Comparison of ENCODE assay signal across 9 cellular contexts in the genomic region with DNA sequence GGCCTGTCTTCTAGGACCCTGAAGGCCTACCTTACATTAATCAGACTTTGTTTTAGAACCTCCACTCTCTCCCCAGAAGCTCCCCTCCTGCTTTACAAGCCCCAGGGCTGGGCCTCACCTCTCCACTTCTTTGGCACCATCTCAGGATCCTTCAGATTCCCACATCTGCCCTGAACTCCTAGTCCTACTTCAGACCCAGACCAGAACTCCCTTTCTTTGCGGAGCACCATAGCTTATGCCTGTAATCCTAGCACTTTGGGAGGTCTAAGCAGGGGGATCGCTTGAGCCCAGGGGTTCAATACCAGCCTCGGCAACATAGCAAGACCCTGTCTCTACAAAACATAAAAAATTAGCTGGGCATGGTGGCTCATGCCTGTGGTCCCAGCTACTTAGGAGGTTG. TPM values are rescaled to one million over a fixed set of nuclear protein-coding genes. Genes with fewer than 3 reads are reported as not detected.
DNase-seq lines count a peak whose midpoint lies in the region; ATAC-seq, FAIRE-seq and TF ChIP-seq lines count a peak whose summit lies in the region.
"Had no signal": no experiment of that assay in that cellular context is flagged by ENCODE, and none has a peak within 500 bp of the region (broad histone marks: within the 10 kb centered on the region; RNA-seq: fewer than 3 reads in every experiment).

No MANE protein-coding gene starts in this region.

- H3K27ac Mint-ChIP-seq in CD4-positive, alpha-beta T cell: peak overlapping the region; percentile 94

- H2BK5ac ChIP-seq in neuronal stem cell (ENCODE audit: low read length): no peak overlapping the region

- H3K4me1 ChIP-seq in OCI-LY7 (ENCODE audit: insufficient read depth, low read length, poor library complexity, severe bottlenecking) (peaks cover 27% of the 10 kb centered on the region), endothelial cell of umbilical vein (ENCODE audit: control insufficient read depth, extremely low read depth, insufficient read depth, low read length) (peaks cover 12% of the 10 kb centered on the region), neuronal stem cell (ENCODE audit: control insufficient read depth in 2 of 2, insufficient read depth in 1 of 2, low read depth in 1 of 2, low read length in 2 of 2) (peaks cover 3 to 9% of the 10 kb centered on the region in 2 donors)

- H3K4me3 Mint-ChIP-seq in CD4-positive, alpha-beta T cell: peak overlapping the region; percentile 94

- H3K36me3 Mint-ChIP-seq in CD4-positive, alpha-beta T cell (ENCODE audit: low read depth): peaks cover 47% of the 10 kb centered on the region

- no peak overlapping the region for H2BK15ac ChIP-seq in neuronal stem cell (ENCODE audit: low read length)

- no peaks in the 10 kb centered on the region for H3K9me2 ChIP-seq in OCI-LY7 (ENCODE audit: insufficient read depth, low read length)

- no peaks in the 10 kb centered on the region for H3K27me3 Mint-ChIP-seq in CD4-positive, alpha-beta T cell

- H4K20me1 ChIP-seq in OCI-LY7 (ENCODE audit: insufficient read depth, low read length): no peaks in the 10 kb centered on the region
- no peaks in the 10 kb centered on the region for H4K20me1 ChIP-seq in endothelial cell of umbilical vein (replicated peaks; ENCODE audit: control insufficient read depth, extremely low read depth, insufficient read depth, low read length)

- H3K9me3 ChIP-seq in CD4-positive, alpha-beta T cell (ENCODE audit: control insufficient read depth, low read length): no peaks in the 10 kb centered on the region
- H3K9me3 ChIP-seq in OCI-LY7 (ENCODE audit: low read length) (no peaks in the 10 kb centered on the region), endothelial cell of umbilical vein (replicated peaks; ENCODE audit: control insufficient read depth, insufficient read depth, low read length) (no peaks in the 10 kb centered on the region), neuronal stem cell (replicated peaks in 1 of 2; ENCODE audit: control insufficient read depth in 2 of 2, insufficient read depth in 1 of 2, low read depth in 1 of 2, low read length in 2 of 2) (no peaks in the 10 kb centered on the region)

- intact Hi-C loops in CD4-positive, alpha-beta T cell (cut with DNase I, micrococcal nuclease): loop anchor here (2.0 to 10.0 kb wide), 6 partner anchors 43 to 531 kb away; partner anchors contain the start of genes TMEM87B (in 2 of the 2) and POLR1B (in 1 of the 2)
- intact Hi-C loops in OCI-LY7 (cut with micrococcal nuclease; ENCODE audit: unreplicated experiment): loop anchor here (2.0 kb wide), 1 partner anchor 531 kb away; the partner anchor contains the start of gene TMEM87B
- intact Hi-C loops in endothelial cell of umbilical vein (cut with micrococcal nuclease): no loop called here

- no peak for DNase-seq in CD4-positive, alpha-beta T cell
- DNase-seq in OCI-LY7 (ENCODE audit: low spot score) (no peak), endothelial cell of umbilical vein (ENCODE audit: low read depth, low spot score) (no peak), neuronal stem cell (ENCODE audit: low spot score) (no peak), nucleus accumbens (lab: John Stamatoyannopoulos, UW) (no peak), COLO668 (lab: John Stamatoyannopoulos, UW; ENCODE audit: unreplicated experiment) (no peak), KBM-7 (no peak), NCI-H446 treated with DMSO at 0.1 percent for 48 hours (lab: John Stamatoyannopoulos, UW) (no peak)
- DNase-seq: occipital lobe had no signal

- no peak for TF ChIP-seq POLR2A in endothelial cell of umbilical vein (IDR thresholded peaks at IDR 0.05; ENCODE audit: low read depth, low read length)

- ATAC-seq in CD4-positive, alpha-beta T cell (ENCODE audit: poor library complexity): no peak

- H2AFZ ChIP-seq in OCI-LY7 (ENCODE audit: low read length): no peak overlapping the region; the same call in 1 of the 2 replicates
- H2AFZ ChIP-seq in endothelial cell of umbilical vein (ENCODE audit: low read depth, low read length): no peak overlapping the region
- peak overlapping the region; percentile 92 for H2AFZ ChIP-seq in neuronal stem cell (ENCODE audit: low read length)

- peak overlapping the region; percentile 75 for H3K4me3 ChIP-seq in OCI-LY7 (ENCODE audit: low read depth, low read length, poor library complexity, severe bottlenecking)
- peak overlapping the region in 1 of 3 experiments; percentile 49 for H3K4me3 ChIP-seq in endothelial cell of umbilical vein (replicated peaks in 1 of 3; ENCODE audit: insufficient read depth in 1 of 3, low read depth in 1 of 3, low read length in 3 of 3)
- H3K4me3 ChIP-seq in neuronal stem cell (ENCODE audit: low read length in 2 of 2): peak overlapping the region in 1 of 2 donors; percentile 87

- H3K23ac ChIP-seq in neuronal stem cell (ENCODE audit: low read depth, low read length, poor library complexity): no peak overlapping the region

- no peak overlapping the region for H4K8ac ChIP-seq in neuronal stem cell (ENCODE audit: low read depth, low read length)

- POLR2A ChIA-PET in CD4-positive, alpha-beta T cell (lab: Charles Lee): interaction anchor here (1.1 to 1.9 kb wide), 4 partner anchors 39 to 46 kb away, joined by 3 to 5 read pairs (median 4); partner anchors contain the start of gene POLR1B
- POLR2A ChIA-PET in OCI-LY7 (lab: Charles Lee): interaction anchor here (0.6 to 1.6 kb wide), 5 partner anchors 8 to 269 kb away, joined by 3 to 5 read pairs (median 3); no protein-coding TSS in a partner anchor
- POLR2A ChIA-PET in endothelial cell of umbilical vein (lab: Charles Lee): interaction anchor here (1.1 kb wide), 1 partner anchor 61 kb away, joined by 3 read pairs; the partner anchor contains the start of gene SLC20A1

- no TSS peak for BruUV-seq in OCI-LY7 (replicated peaks; lab: Mats Ljungman, UMichigan)
- no TSS peak for BruUV-seq in endothelial cell of umbilical vein (replicated peaks; lab: Mats Ljungman, UMichigan)

- H3K4me1 Mint-ChIP-seq in CD4-positive, alpha-beta T cell (ENCODE audit: low read depth): peaks cover 44% of the 10 kb centered on the region

- H3K18ac ChIP-seq in neuronal stem cell (ENCODE audit: low read length): no peak overlapping the region

- H2BK12ac ChIP-seq in neuronal stem cell (ENCODE audit: low read length): no peak overlapping the region

- peaks cover 4% of the 10 kb centered on the region for H3K79me1 ChIP-seq in neuronal stem cell (ENCODE audit: low read depth, low read length)

- H3K27me3 ChIP-seq in CD4-positive, alpha-beta T cell (ENCODE audit: control insufficient read depth, insufficient read depth, low read length): no peaks in the 10 kb centered on the region
- H3K27me3 ChIP-seq in endothelial cell of umbilical vein (ENCODE audit: control insufficient read depth in 2 of 2, insufficient read depth in 2 of 2, low read length in 2 of 2) (no peaks in the 10 kb centered on the region), neuronal stem cell (ENCODE audit: control insufficient read depth in 3 of 3, insufficient read depth in 3 of 3, low read depth in 1 of 3, low read length in 3 of 3) (no peaks in the 10 kb centered on the region)

- H3K36me3 ChIP-seq in OCI-LY7 (ENCODE audit: insufficient read depth, low read length) (peaks cover 4% of the 10 kb centered on the region; the same call in 1 of the 2 replicates), endothelial cell of umbilical vein (ENCODE audit: control insufficient read depth in 2 of 2, extremely low read depth in 1 of 2, insufficient read depth in 2 of 2, low read length in 2 of 2) (no peaks in the 10 kb centered on the region), neuronal stem cell (replicated peaks in 1 of 2; ENCODE audit: control insufficient read depth in 2 of 2, insufficient read depth in 2 of 2, low read length in 2 of 2) (peaks cover 9 to 35% of the 10 kb centered on the region in 2 donors)

- H3K9me3 Mint-ChIP-seq in CD4-positive, alpha-beta T cell: no peaks in the 10 kb centered on the region

- H3K4ac ChIP-seq in neuronal stem cell (ENCODE audit: low read length): no peak overlapping the region

- FAIRE-seq in endothelial cell of umbilical vein (lab: Jason Lieb, UNC): no peak

- CTCF ChIA-PET in CD4-positive, alpha-beta T cell (lab: Charles Lee): interaction anchor here (0.7 to 2.9 kb wide), 4 partner anchors 15 to 464 kb away, joined by 3 to 13 read pairs (median 3); no protein-coding TSS in a partner anchor
- CTCF ChIA-PET in OCI-LY7 (lab: Charles Lee; ENCODE audit: unreplicated experiment) (no interaction called here), endothelial cell of umbilical vein (lab: Charles Lee) (interaction anchor here (1.0 to 2.5 kb wide), 4 partner anchors 42 to 141 kb away, joined by 3 to 9 read pairs (median 4); no protein-coding TSS in a partner anchor)

- no peaks in the 10 kb centered on the region for H3K9me1 ChIP-seq in endothelial cell of umbilical vein (replicated peaks; ENCODE audit: control insufficient read depth, extremely low read depth, insufficient read depth, low read length)

- H3K79me2 ChIP-seq in OCI-LY7 (ENCODE audit: insufficient read depth, low read depth, low read length) (peaks cover 8% of the 10 kb centered on the region; the same call in 1 of the 2 replicates), endothelial cell of umbilical vein (ENCODE audit: control insufficient read depth, insufficient read depth, low read length) (no peaks in the 10 kb centered on the region)

- H2AK5ac ChIP-seq in neuronal stem cell (ENCODE audit: low read depth, low read length): no peak overlapping the region

- H3K9ac ChIP-seq in endothelial cell of umbilical vein (replicated peaks; ENCODE audit: extremely low read depth, insufficient read depth, low read length) (peak overlapping the region; percentile 72), neuronal stem cell (ENCODE audit: low read depth, low read length, poor library complexity) (no peak overlapping the region)

- dilution Hi-C loops in endothelial cell of umbilical vein (cut with MboI; ENCODE audit: extremely low pct_ligation_motif_present, low sequenced_read_pairs): no loop called here

- no peak overlapping the region for H3K27ac ChIP-seq in CD4-positive, alpha-beta T cell (ENCODE audit: low read depth, low read length)
- H3K27ac ChIP-seq in OCI-LY7 (ENCODE audit: low read depth, low read length, poor library complexity, severe bottlenecking) (peak overlapping the region; percentile 76), endothelial cell of umbilical vein (ENCODE audit: insufficient read depth, low read depth, low read length) (peak overlapping the region; percentile 76), neuronal stem cell (replicated peaks; ENCODE audit: low read length) (no peak overlapping the region)

- peak overlapping the region; percentile 91 for H3K4me2 ChIP-seq in OCI-LY7 (ENCODE audit: low read length)
- H3K4me2 ChIP-seq in endothelial cell of umbilical vein (ENCODE audit: insufficient read depth, low read length): peak overlapping the region; percentile 75
- peak overlapping the region; percentile 77 for H3K4me2 ChIP-seq in neuronal stem cell (ENCODE audit: insufficient read depth, low read length, poor library complexity, severe bottlenecking)

- H2BK120ac ChIP-seq in neuronal stem cell (ENCODE audit: low read depth, low read length): no peak overlapping the region

- in situ Hi-C loops in KBM-7 (cut with MboI; ENCODE audit: low pct_unique_long_range_greater_than_20kb, low sequenced_read_pairs): no loop called here

- WGBS in neuronal stem cell (ENCODE audit: extremely low coverage in 2 of 2, insufficient read length in 2 of 2, insufficient replicate concordance in 1 of 2), 2 donors: no CpG with 5 or more reads among the region's 3 CpGs

- H4K91ac ChIP-seq in neuronal stem cell (ENCODE audit: low read depth, low read length, poor library complexity): no peak overlapping the region

- no peak for TF ChIP-seq CTCF in CD4-positive, alpha-beta T cell (IDR thresholded peaks at IDR 0.05)
- TF ChIP-seq CTCF in OCI-LY7 (conservative IDR thresholded peaks at IDR 0.05; ENCODE audit: low read length): no peak
- no peak for TF ChIP-seq CTCF in endothelial cell of umbilical vein (IDR thresholded peaks at IDR 0.05; ENCODE audit: extremely low read depth in 1 of 2, insufficient read depth in 1 of 2, low read depth in 1 of 2, low read length in 2 of 2)

- no peak overlapping the region for H3K14ac ChIP-seq in neuronal stem cell (ENCODE audit: low read length)

RNA-seq across cellular contexts. Expression of gene CHCHD5, which starts 1.0 kb away (rescaled TPM):
- 10 to 100 TPM; 13.4 to 14.3 TPM for total RNA-seq in CD4-positive, alpha-beta T cell
- 22.3 and 22.5 TPM in 2 replicates for total RNA-seq in OCI-LY7 (2014; rRNA removed; shearing (Covaris generic))
- 36.0 and 37.3 TPM in 2 replicates for total RNA-seq in OCI-LY7 (2022)
- total RNA-seq in endothelial cell of umbilical vein: 22.2 and 23.6 TPM in 2 replicates
- 44.7 and 63.5 TPM in 2 replicates for polyA plus RNA-seq in endothelial cell of umbilical vein
- polyA plus RNA-seq in endothelial cell of umbilical vein (2011; cell fraction: cytosol; rRNA removed): 29.0 and 35.3 TPM in 2 replicates
- polyA plus RNA-seq in endothelial cell of umbilical vein (2011; cell fraction: nucleus; rRNA removed): 10.6 and 12.6 TPM in 2 replicates
- polyA plus RNA-seq in endothelial cell of umbilical vein (2012): 22.5 and 35.4 TPM in 2 replicates
- polyA minus RNA-seq in endothelial cell of umbilical vein: 9.8 and 10.5 TPM in 2 replicates
- polyA minus RNA-seq in endothelial cell of umbilical vein (2011; cell fraction: cytosol; rRNA and poly(A)+ RNA removed): 10.7 TPM
- 1.6 and 4.6 TPM in 2 replicates for polyA minus RNA-seq in endothelial cell of umbilical vein (2011; cell fraction: nucleus; rRNA and poly(A)+ RNA removed)
- 29.2 TPM for polyA plus RNA-seq in neuronal stem cell (2013, experiment 1 of 2)
- 27.9 TPM for polyA plus RNA-seq in neuronal stem cell (2013, experiment 2 of 2)

RNA-seq across cellular contexts. Expression of gene POLR1B, which starts 43.1 kb away (rescaled TPM):
- total RNA-seq in CD4-positive, alpha-beta T cell: 10 to 100 TPM in 1 of 2 experiments, 1 to 10 TPM in 1; 9.2 to 11.5 TPM
- total RNA-seq in OCI-LY7 (2014; rRNA removed; shearing (Covaris generic)): 28.0 and 30.5 TPM in 2 replicates
- total RNA-seq in OCI-LY7 (2022): 44.7 and 45.1 TPM in 2 replicates
- 21.3 and 28.9 TPM in 2 replicates for total RNA-seq in endothelial cell of umbilical vein
- polyA plus RNA-seq in endothelial cell of umbilical vein: 12.2 and 13.8 TPM in 2 replicates
- 9.0 and 9.3 TPM in 2 replicates for polyA plus RNA-seq in endothelial cell of umbilical vein (2011; cell fraction: cytosol; rRNA removed)
- 13.0 and 16.0 TPM in 2 replicates for polyA plus RNA-seq in endothelial cell of umbilical vein (2011; cell fraction: nucleus; rRNA removed)
- 13.8 and 24.3 TPM in 2 replicates for polyA plus RNA-seq in endothelial cell of umbilical vein (2012)
- 36.9 and 49.4 TPM in 2 replicates for polyA minus RNA-seq in endothelial cell of umbilical vein
- polyA minus RNA-seq in endothelial cell of umbilical vein (2011; cell fraction: cytosol; rRNA and poly(A)+ RNA removed): 35.9 TPM
- polyA minus RNA-seq in endothelial cell of umbilical vein (2011; cell fraction: nucleus; rRNA and poly(A)+ RNA removed): 18.5 and 20.1 TPM in 2 replicates
- 7.6 TPM for polyA plus RNA-seq in neuronal stem cell (2013, experiment 1 of 2)
- polyA plus RNA-seq in neuronal stem cell (2013, experiment 2 of 2): 6.8 TPM

Comparison
In these comparisons a context has a peak if more than half of its experiments do, and no peak if none do; other contexts are left out.
1. H3K27ac ChIP-seq: peak in OCI-LY7 (single experiment) and endothelial cell of umbilical vein (single experiment); none in CD4-positive, alpha-beta T cell (single experiment) and neuronal stem cell (single experiment).
2. Peak in every context shown above with its lines, with median percentiles within 50 percentile points of each other: H3K4me2 ChIP-seq.